In the genomic region with DNA sequence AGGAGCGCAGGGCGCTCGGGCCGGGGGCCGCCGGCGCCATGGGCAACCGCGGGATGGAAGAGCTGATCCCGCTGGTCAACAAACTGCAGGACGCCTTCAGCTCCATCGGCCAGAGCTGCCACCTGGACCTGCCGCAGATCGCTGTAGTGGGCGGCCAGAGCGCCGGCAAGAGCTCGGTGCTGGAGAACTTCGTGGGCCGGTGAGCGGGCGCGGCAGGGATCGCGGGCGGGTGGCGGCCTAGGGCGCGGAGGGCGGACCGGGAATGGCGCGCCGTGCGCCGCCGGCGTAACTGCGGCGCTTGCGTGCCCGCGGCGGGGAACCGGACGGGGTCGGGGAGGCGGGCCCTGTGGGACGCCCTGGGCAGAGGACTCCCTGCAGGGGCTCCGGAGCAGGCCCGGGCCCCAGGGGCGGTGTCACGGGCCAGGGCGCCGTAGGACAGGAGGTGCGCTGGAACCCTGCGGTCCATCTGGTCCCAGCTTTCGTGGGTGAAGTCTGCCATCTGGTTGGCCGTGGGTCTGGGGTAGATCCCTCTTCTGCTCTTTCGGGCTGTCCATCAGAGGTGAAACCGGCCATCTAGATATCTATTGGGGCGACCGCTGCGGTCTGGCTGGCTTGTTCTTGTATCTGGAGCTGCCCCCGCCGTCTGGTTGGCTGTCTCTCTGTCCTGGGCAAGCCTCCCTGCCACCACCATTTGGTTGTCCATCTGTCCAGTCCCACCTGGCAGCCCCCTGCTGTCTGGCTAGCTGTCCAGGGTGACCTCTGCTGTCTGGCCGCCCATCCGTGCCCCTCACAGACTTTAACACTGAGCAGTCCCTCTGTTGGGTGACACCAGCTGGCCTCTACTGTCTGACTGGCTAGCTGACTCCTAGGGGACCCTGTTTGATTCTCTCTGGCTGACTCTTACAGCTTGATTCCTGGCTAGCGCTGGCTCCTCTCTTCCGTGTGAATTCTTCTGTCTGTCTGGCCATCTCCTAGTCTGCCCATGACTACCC, we compare ENCODE assay signal across 8 cellular contexts. TPM values are rescaled to one million over a fixed set of nuclear protein-coding genes. Genes with fewer than 3 reads are reported as not detected.
DNase-seq lines count a peak whose midpoint lies in the region; ATAC-seq and TF ChIP-seq lines count a peak whose summit lies in the region.

No MANE protein-coding gene starts in this region.

- TF ChIP-seq CTCF in retinal pigment epithelial cell (conservative IDR thresholded peaks at IDR 0.05; ENCODE audit: low read depth, low read length): no peak

- H3K4me1 Mint-ChIP-seq in activated naive CD8-positive, alpha-beta T cell treated with anti-CD3 and anti-CD28 coated beads, Interleukin-2, amount 50 U/mL, for 24 hours: peaks cover 36% of the 10 kb centered on the region

- intact Hi-C loops in right cardiac atrium (cut with DNase I): loop anchor here (5.0 to 10.0 kb wide), 3 partner anchors 49 to 149 kb away; no protein-coding TSS in a partner anchor

- H3K4me1 ChIP-seq in SJSA1 (replicated peaks) (peaks cover 15% of the 10 kb centered on the region), right cardiac atrium (ENCODE audit: control insufficient read depth, insufficient read depth, low read length) (peaks cover 15% of the 10 kb centered on the region)

- peaks cover 9% of the 10 kb centered on the region for H3K36me3 Mint-ChIP-seq in activated naive CD8-positive, alpha-beta T cell treated with anti-CD3 and anti-CD28 coated beads, Interleukin-2, amount 50 U/mL, for 24 hours (ENCODE audit: low read depth)

- H3K9me3 ChIP-seq in SJSA1 (replicated peaks) (no peaks in the 10 kb centered on the region), right cardiac atrium (ENCODE audit: control insufficient read depth, low read length) (no peaks in the 10 kb centered on the region)

- peak overlapping the region; percentile 88 for H3K27ac Mint-ChIP-seq in activated naive CD8-positive, alpha-beta T cell treated with anti-CD3 and anti-CD28 coated beads, Interleukin-2, amount 50 U/mL, for 24 hours

- peak overlapping the region; percentile 77 for H3K27ac ChIP-seq in SJSA1
- peak overlapping the region; percentile 95 for H3K27ac ChIP-seq in right cardiac atrium (ENCODE audit: low read length)

- peak overlapping the region; percentile 96 for H3K4me3 Mint-ChIP-seq in activated naive CD8-positive, alpha-beta T cell treated with anti-CD3 and anti-CD28 coated beads, Interleukin-2, amount 50 U/mL, for 24 hours

- peak overlapping the region; percentile 96 for H3K4me3 ChIP-seq in SJSA1
- H3K4me3 ChIP-seq in right cardiac atrium (ENCODE audit: low read length): peak overlapping the region; percentile 96
- peak overlapping the region; percentile 91 for H3K4me3 ChIP-seq in retinal pigment epithelial cell (ENCODE audit: low read length)

- under 1% methylated on average over 70 of the region's 70 CpGs for WGBS in right cardiac atrium

- ATAC-seq in HG02943 (IDR thresholded peaks at IDR 0.05; ENCODE audit: low read depth, unreplicated experiment): peak; percentile 3
- ATAC-seq in activated naive CD8-positive, alpha-beta T cell treated with anti-CD3 and anti-CD28 coated beads, Interleukin-2, amount 50 U/mL, for 24 hours: peak; percentile 5
- peak; percentile 19 to 21 for ATAC-seq in right cardiac atrium

- H3K27me3 ChIP-seq in SJSA1 (replicated peaks) (no peaks in the 10 kb centered on the region), right cardiac atrium (ENCODE audit: control insufficient read depth, insufficient read depth) (no peaks in the 10 kb centered on the region)

- DNase-seq in NCI-H1417 (lab: John Stamatoyannopoulos, UW): peak in 2 of 3 experiments; percentile 74 to 81
- no peak for DNase-seq in NCI-H1417 treated with DMSO at 0.1 percent for 48 hours (lab: John Stamatoyannopoulos, UW)
- DNase-seq in SJSA1 (ENCODE audit: low read depth in 1 of 2, low spot score in 2 of 2): peak; percentile 41 to 56
- peak; percentile 71 for DNase-seq in activated naive CD8-positive, alpha-beta T cell treated with anti-CD3 and anti-CD28 coated beads, Interleukin-2, amount 50 U/mL, for 24 hours
- peak; percentile 59 to 85 (median 85) for DNase-seq in right cardiac atrium
- no peak for DNase-seq in retinal pigment epithelial cell (ENCODE audit: low read depth)
- no peak for DNase-seq in A172 (ENCODE audit: low spot score)

- H3K27me3 Mint-ChIP-seq in activated naive CD8-positive, alpha-beta T cell treated with anti-CD3 and anti-CD28 coated beads, Interleukin-2, amount 50 U/mL, for 24 hours: no peaks in the 10 kb centered on the region

- no peaks in the 10 kb centered on the region for H3K9me3 Mint-ChIP-seq in activated naive CD8-positive, alpha-beta T cell treated with anti-CD3 and anti-CD28 coated beads, Interleukin-2, amount 50 U/mL, for 24 hours

- peaks cover 29% of the 10 kb centered on the region for H3K36me3 ChIP-seq in SJSA1

RNA-seq across cellular contexts. Expression of a gene that starts 0.6 kb away (rescaled TPM):
- total RNA-seq in SJSA1 (2014; rRNA removed; shearing (Covaris generic)): 57.8 and 58.4 TPM in 2 replicates
- total RNA-seq in right cardiac atrium: 100 to 1,000 TPM; 176 to 202 (median 189) TPM
- 129 TPM for polyA plus RNA-seq in right cardiac atrium
- total RNA-seq in A172 (2014; rRNA removed; shearing (Covaris generic)): 51.7 and 56.0 TPM in 2 replicates

RNA-seq across cellular contexts. Expression of a gene that starts 17.3 kb away (rescaled TPM):
- 26.8 and 28.0 TPM in 2 replicates for total RNA-seq in SJSA1 (2014; rRNA removed; shearing (Covaris generic))
- 10 to 100 TPM; 23.7 to 30.7 (median 26.1) TPM for total RNA-seq in right cardiac atrium
- polyA plus RNA-seq in right cardiac atrium: 33.1 TPM
- total RNA-seq in A172 (2014; rRNA removed; shearing (Covaris generic)): 43.0 and 48.8 TPM in 2 replicates

Comparison
In these comparisons a context has a peak if more than half of its experiments do, and no peak if none do; other contexts are left out.
1. DNase-seq: peak in NCI-H1417 (2 of 3), SJSA1 (2 of 2), activated naive CD8-positive, alpha-beta T cell treated with anti-CD3 and anti-CD28 coated beads, Interleukin-2, amount 50 U/mL, for 24 hours (single experiment) and right cardiac atrium (3 of 3); none in NCI-H1417 treated with DMSO at 0.1 percent for 48 hours (single experiment), retinal pigment epithelial cell (single experiment) and A172 (single experiment).
2. Peak in every context shown above with its lines, with median percentiles within 50 percentile points of each other: ATAC-seq and H3K4me3 ChIP-seq.